In genomic region chr17:7239091-7240027, GRCh38 we compare ENCODE assay signal across 1 cellular context.
TF ChIP-seq lines count a peak whose summit lies in the region.

TSS of gene PHF23 (minus strand) at chr17:7239457. CDS start at chr17:7239279, 178 bp downstream.

TF ChIP-seq in GM12878, 131 proteins besides CTCF, POLR2A, EP300 and RAD21 (continued from another document):
- TF ChIP-seq PKNOX1 (IDR thresholded peaks at IDR 0.05): peak; percentile 58; the same call in 1 of the 2 replicates
